ENCODE assay signal across 13 cellular contexts in genomic region chr13:62643799-62644484, GRCh38.
DNase-seq lines count a peak whose midpoint lies in the region; ATAC-seq and TF ChIP-seq lines count a peak whose summit lies in the region.
"Had no signal": no experiment of that assay in that cellular context is flagged by ENCODE, and none has a peak within 500 bp of the region (broad histone marks: within the 10 kb centered on the region; RNA-seq: fewer than 3 reads in every experiment).

No MANE protein-coding gene starts in this region.

- no peaks in the 10 kb centered on the region for H3K36me3 ChIP-seq in WERI-Rb-1
- H3K36me3 ChIP-seq: esophagus muscularis mucosa, neutrophil had no signal

- ATAC-seq in GM19397 (IDR thresholded peaks at IDR 0.05; ENCODE audit: unreplicated experiment) (peak; percentile 92), HG02885 (IDR thresholded peaks at IDR 0.05; ENCODE audit: poor library complexity, unreplicated experiment) (peak; percentile 60)
- no peak for ATAC-seq in stimulated activated naive CD8-positive, alpha-beta T cell treated with anti-CD3 and anti-CD28 coated beads, Interleukin-15, Interleukin-2, amounts not matched to agents 100 U/mL and 50 U/mL, for 24 hours

- no peaks in the 10 kb centered on the region for H3K9me3 ChIP-seq in WERI-Rb-1 (ENCODE audit: severe bottlenecking)
- H3K9me3 ChIP-seq: esophagus muscularis mucosa, neutrophil had no signal

- no peak for TF ChIP-seq CTCF in WERI-Rb-1 (IDR thresholded peaks at IDR 0.05; ENCODE audit: low read depth, low read length)

- DNase-seq in DMS 273 treated with DMSO at 0.1 percent for 48 hours (lab: John Stamatoyannopoulos, UW), result peak; percentile 32
- DNase-seq in NCI-H524 treated with DMSO at 0.1 percent for 48 hours (lab: John Stamatoyannopoulos, UW), result peak; percentile 23
- no peak for DNase-seq in NOMO-1 (lab: John Stamatoyannopoulos, UW; ENCODE audit: unreplicated experiment in 2 of 2)
- DNase-seq in activated gamma-delta T cell (lab: John Stamatoyannopoulos, UW), result no peak
- no peak for DNase-seq in stimulated activated naive CD8-positive, alpha-beta T cell treated with anti-CD3 and anti-CD28 coated beads, Interleukin-15, Interleukin-2, amounts not matched to agents 100 U/mL and 50 U/mL, for 24 hours
- DNase-seq in WERI-Rb-1, result no peak
- DNase-seq: activated T-cell treated with anti-CD3 and anti-CD28 coated beads for 4 hours, NCI-H1694 treated with DMSO at 0.1 percent for 48 hours had no signal

- no peaks in the 10 kb centered on the region for H3K27me3 ChIP-seq in WERI-Rb-1 (ENCODE audit: insufficient read depth, low read depth, severe bottlenecking)
- H3K27me3 ChIP-seq: esophagus muscularis mucosa, neutrophil had no signal

- no peak overlapping the region for H3K4me3 ChIP-seq in WERI-Rb-1 (ENCODE audit: low read depth, low read length)
- H3K4me3 ChIP-seq: esophagus muscularis mucosa, lung had no signal

- no peak overlapping the region for H3K27ac ChIP-seq in WERI-Rb-1
- H3K27ac ChIP-seq: esophagus muscularis mucosa, neutrophil had no signal

Comparison
In these comparisons a context has a peak if more than half of its experiments do, and no peak if none do; other contexts are left out.
1. DNase-seq: peak in DMS 273 treated with DMSO at 0.1 percent for 48 hours (single experiment) and NCI-H524 treated with DMSO at 0.1 percent for 48 hours (single experiment); none in NOMO-1 (0 of 2), activated gamma-delta T cell (single experiment), stimulated activated naive CD8-positive, alpha-beta T cell treated with anti-CD3 and anti-CD28 coated beads, Interleukin-15, Interleukin-2, amounts not matched to agents 100 U/mL and 50 U/mL, for 24 hours (single experiment) and WERI-Rb-1 (single experiment).